Comparison of ENCODE assay signal across 8 cellular contexts in genomic region chr3:42547401-42547945, GRCh38. TPM values are rescaled to one million over a fixed set of nuclear protein-coding genes. Genes with fewer than 3 reads are reported as not detected.
DNase-seq lines count a peak whose midpoint lies in the region; ATAC-seq and TF ChIP-seq lines count a peak whose summit lies in the region.

No MANE protein-coding gene starts in this region.

- no peak overlapping the region for H3K27ac ChIP-seq in GM23248

- H3K27me3 ChIP-seq in GM23248 (replicated peaks; ENCODE audit: insufficient read depth), result no peaks in the 10 kb centered on the region

- H3K9me3 ChIP-seq in GM23248 (ENCODE audit: low read depth) (no peaks in the 10 kb centered on the region), mucosa of descending colon (no peaks in the 10 kb centered on the region)

- peak; percentile 98 for TF ChIP-seq CTCF in endothelial cell (IDR thresholded peaks at IDR 0.05; ENCODE audit: unreplicated experiment)
- TF ChIP-seq CTCF in mucosa of descending colon (IDR thresholded peaks at IDR 0.05), result peak; percentile 85

- H3K9me2 ChIP-seq in GM23248 (ENCODE audit: insufficient read depth), result no peaks in the 10 kb centered on the region

- H3F3A ChIP-seq in GM23248 (ENCODE audit: insufficient read depth), result 0 out of 2 replicates have a peak, but pooled peaks cover 4% of the 10 kb centered on the region

- in situ Hi-C loops in GM23248 (cut with MboI), result loop anchor here (10.0 kb wide), 1 partner anchor 313 kb away; no protein-coding TSS in a partner anchor

- DNase-seq in CMK (ENCODE audit: low read depth), result peak; percentile 48
- peak; percentile 68 for DNase-seq in GM23248
- peak; percentile 58 for DNase-seq in NCI-H69 (lab: John Stamatoyannopoulos, UW)
- peak; percentile 13 to 60 (median 42) for DNase-seq in activated CD8-positive, alpha-beta memory T cell treated with anti-CD3 and anti-CD28 coated beads for 48 hours (ENCODE audit: low read depth in 2 of 3, low spot score in 2 of 3)
- DNase-seq in endothelial cell (ENCODE audit: low spot score), result peak; percentile 74
- DNase-seq in mucosa of descending colon, result peak; percentile 73 to 81 (median 80)
- peak; percentile 20 to 56 for DNase-seq in stimulated activated CD8-positive, alpha-beta memory T cell treated with anti-CD3 and anti-CD28 coated beads, Interleukin-4, amount 100 ng/mL, for 4 hours (ENCODE audit: low read depth in 2 of 2, low spot score in 1 of 2)

- no peak overlapping the region for H3K9ac ChIP-seq in GM23248

- ATAC-seq in mucosa of descending colon (peak; percentile 77), GM21367 (IDR thresholded peaks at IDR 0.05; ENCODE audit: unreplicated experiment) (no peak)

- H3K36me3 Mint-ChIP-seq in endothelial cell (ENCODE audit: low read depth, unreplicated experiment), result peaks cover 15% of the 10 kb centered on the region

- H3K4me3 ChIP-seq in GM23248 (no peak overlapping the region), mucosa of descending colon (no peak overlapping the region)

- peaks cover 12% of the 10 kb centered on the region for H3K4me1 Mint-ChIP-seq in endothelial cell (ENCODE audit: unreplicated experiment)

- no peaks in the 10 kb centered on the region for H4K20me1 ChIP-seq in GM23248 (ENCODE audit: insufficient read depth)

- no peaks in the 10 kb centered on the region for H3K9me3 Mint-ChIP-seq in endothelial cell (ENCODE audit: unreplicated experiment)

- peaks cover 3% of the 10 kb centered on the region for H3K27me3 Mint-ChIP-seq in endothelial cell (ENCODE audit: unreplicated experiment)

- H3K36me3 ChIP-seq in GM23248 (ENCODE audit: low read depth) (peaks cover 5% of the 10 kb centered on the region), mucosa of descending colon (ENCODE audit: low read depth) (no peaks in the 10 kb centered on the region)

- WGBS in GM23248 (ENCODE audit: low coverage in 1 of 2, low lambda C conversion rate in 2 of 2, missing lambda C conversion rate in 2 of 2), 2 experiments, result 31 to 41% methylated on average over 7 of the region's 7 CpGs

- H3K27ac Mint-ChIP-seq in endothelial cell (ENCODE audit: unreplicated experiment), result no peak overlapping the region

- H3K4me2 ChIP-seq in GM23248 (ENCODE audit: unreplicated experiment), result no peak overlapping the region

- intact Hi-C loops in mucosa of descending colon (cut with DNase I, micrococcal nuclease), result no loop called here

- H3K4me1 ChIP-seq in GM23248 (ENCODE audit: insufficient read depth), result no peaks in the 10 kb centered on the region
- H3K4me1 ChIP-seq in mucosa of descending colon (ENCODE audit: low read depth), result peaks cover 14% of the 10 kb centered on the region

- no peak overlapping the region for H2AFZ ChIP-seq in GM23248

- H3K79me2 ChIP-seq in GM23248 (ENCODE audit: insufficient read depth), result no peaks in the 10 kb centered on the region

- H3K4me3 Mint-ChIP-seq in endothelial cell (ENCODE audit: unreplicated experiment), result no peak overlapping the region

RNA-seq across cellular contexts. Expression of gene SEC22C, which starts 34.3 kb away (rescaled TPM):
- total RNA-seq in GM23248 (2014; rRNA removed; shearing (Covaris generic)), result 67.3 and 80.1 TPM in 2 replicates
- polyA plus RNA-seq in GM23248 (2016; fragmentation: Nextera tagmentation; extraction: Ambion mirVana), result 55.9 and 56.9 TPM in 2 replicates
- total RNA-seq in endothelial cell (ENCODE audit: unreplicated experiment) (49.6 TPM), mucosa of descending colon (10 to 100 TPM in 2 of 3 donors, 1 to 10 TPM in 1; 9.3 to 34.2 (median 18.3) TPM)

RNA-seq across cellular contexts. Expression of gene SS18L2, which starts 43.2 kb away (rescaled TPM):
- total RNA-seq in GM23248 (2014; rRNA removed; shearing (Covaris generic)), result 11.1 and 23.5 TPM in 2 replicates
- polyA plus RNA-seq in GM23248 (2016; fragmentation: Nextera tagmentation; extraction: Ambion mirVana), result 46.9 and 49.1 TPM in 2 replicates
- total RNA-seq in endothelial cell (ENCODE audit: unreplicated experiment), result 75.1 TPM
- 10 to 100 TPM; 17.5 to 19.6 (median 17.7) TPM for total RNA-seq in mucosa of descending colon

RNA-seq across cellular contexts. Expression of gene VIPR1, which starts 45.0 kb away (rescaled TPM):
- not detected in 2 replicates for total RNA-seq in GM23248 (2014; rRNA removed; shearing (Covaris generic))
- polyA plus RNA-seq in GM23248 (2016; fragmentation: Nextera tagmentation; extraction: Ambion mirVana), result not detected in 2 replicates
- total RNA-seq in endothelial cell (ENCODE audit: unreplicated experiment), result 5.4 TPM
- 100 to 1,000 TPM in 2 of 3 donors, 10 to 100 TPM in 1; 68.9 to 202 (median 148) TPM for total RNA-seq in mucosa of descending colon

RNA-seq across cellular contexts. Expression of gene NKTR, which starts 53.0 kb away (rescaled TPM):
- total RNA-seq in GM23248 (2014; rRNA removed; shearing (Covaris generic)), result 26.0 and 41.9 TPM in 2 replicates
- polyA plus RNA-seq in GM23248 (2016; fragmentation: Nextera tagmentation; extraction: Ambion mirVana), result 25.8 and 32.6 TPM in 2 replicates
- total RNA-seq in endothelial cell (ENCODE audit: unreplicated experiment) (118 TPM), mucosa of descending colon (10 to 100 TPM; 61.4 to 75.6 (median 70.5) TPM)

Comparison
In these comparisons a context has a peak if more than half of its experiments do, and no peak if none do; other contexts are left out.
1. RNA of gene VIPR1, which starts 45.0 kb away (total RNA-seq): 68.9 to 202 TPM in mucosa of descending colon; 5.4 TPM in endothelial cell (single experiment) and not detected in GM23248; every median in the first group is over 10 times any median in the second.
2. Peak in every context shown above with its lines, with median percentiles within 50 percentile points of each other: DNase-seq.